Comparison of ENCODE assay signal across 8 cellular contexts in genomic region chr19:40751065-40751923, GRCh38. TPM values are rescaled to one million over a fixed set of nuclear protein-coding genes. Genes with fewer than 3 reads are reported as not detected.
DNase-seq lines count a peak whose midpoint lies in the region; ATAC-seq, FAIRE-seq and TF ChIP-seq lines count a peak whose summit lies in the region.

Gene SNRPA, plus strand, starts transcription at chr19:40751203. Its CDS starts 206 bp downstream, at chr19:40751409.

- WGBS in HUES64 = under 1% methylated on average over 42 of the region's 42 CpGs

- H3K4me3 ChIP-seq in HUES64 (ENCODE audit: low read length) (peak within 1 kb of the TSS; percentile 88), OCI-LY1 (ENCODE audit: low read depth, low read length, poor library complexity, severe bottlenecking) (peak within 1 kb of the TSS; percentile 89), endothelial cell of umbilical vein (replicated peaks in 1 of 3; ENCODE audit: insufficient read depth in 1 of 3, low read depth in 1 of 3, low read length in 3 of 3) (peak within 1 kb of the TSS; percentile 56 to 86 (median 73))

- ATAC-seq in GM21447 (IDR thresholded peaks at IDR 0.05; ENCODE audit: unreplicated experiment) = peak; percentile 64

- H3K36me3 ChIP-seq in HUES64 (ENCODE audit: insufficient read depth, low read length) (peaks cover 32% of the 10 kb centered on the region), OCI-LY1 (ENCODE audit: insufficient read depth, low read length) (peaks cover 45% of the 10 kb centered on the region), endothelial cell of umbilical vein (ENCODE audit: control insufficient read depth in 2 of 2, extremely low read depth in 1 of 2, insufficient read depth in 2 of 2, low read length in 2 of 2) (peaks cover 6 to 8% of the 10 kb centered on the region in 2 experiments)

- TF ChIP-seq CTCF in OCI-LY1 (IDR thresholded peaks at IDR 0.05; ENCODE audit: low read length) (no peak), endothelial cell of umbilical vein (IDR thresholded peaks at IDR 0.05; ENCODE audit: extremely low read depth in 1 of 2, insufficient read depth in 1 of 2, low read depth in 1 of 2, low read length in 2 of 2) (no peak)

- peaks cover 7% of the 10 kb centered on the region; the same call in 1 of the 2 replicates for H3K4me1 ChIP-seq in HUES64 (ENCODE audit: insufficient read depth, low read length)
- peaks cover 64% of the 10 kb centered on the region for H3K4me1 ChIP-seq in OCI-LY1 (ENCODE audit: insufficient read depth, low read length, severe bottlenecking)
- peaks cover 31% of the 10 kb centered on the region for H3K4me1 ChIP-seq in endothelial cell of umbilical vein (ENCODE audit: control insufficient read depth, extremely low read depth, insufficient read depth, low read length)

- in situ Hi-C loops in Caki2 (cut with HindIII; ENCODE audit: low pct_unique_long_range_greater_than_20kb, low sequenced_read_pairs) = no loop called here

- CTCF ChIA-PET in endothelial cell of umbilical vein (lab: Charles Lee) = interaction anchor here (0.7 to 2.0 kb wide), 9 partner anchors 26 to 88 kb away, joined by 3 to 22 read pairs (median 6); partner anchors contain the start of genes COQ8B, EGLN2, ITPKC and RAB4B

- peak; percentile 73 for TF ChIP-seq POLR2A in endothelial cell of umbilical vein (IDR thresholded peaks at IDR 0.05; ENCODE audit: low read depth, low read length)

- H3F3A ChIP-seq in OCI-LY1 (ENCODE audit: insufficient read depth, low read length) = no peaks in the 10 kb centered on the region

- dilution Hi-C loops in endothelial cell of umbilical vein (cut with MboI; ENCODE audit: extremely low pct_ligation_motif_present, low sequenced_read_pairs) = no loop called here

- TSS peak; percentile 76 for BruUV-seq in endothelial cell of umbilical vein (replicated peaks; lab: Mats Ljungman, UMichigan)

- intact Hi-C loops in endothelial cell of umbilical vein (cut with micrococcal nuclease) = loop anchor here (1.0 kb wide), 2 partner anchors 10 to 27 kb away; partner anchors contain the start of gene RAB4B

- H4K20me1 ChIP-seq in OCI-LY1 (ENCODE audit: insufficient read depth, low read length) (no peaks in the 10 kb centered on the region), endothelial cell of umbilical vein (replicated peaks; ENCODE audit: control insufficient read depth, extremely low read depth, insufficient read depth, low read length) (no peaks in the 10 kb centered on the region)

- H3K27me3 ChIP-seq in HUES64 (ENCODE audit: insufficient read depth, low read length) (no peaks in the 10 kb centered on the region), OCI-LY1 (ENCODE audit: insufficient read depth, low read length) (no peaks in the 10 kb centered on the region), endothelial cell of umbilical vein (ENCODE audit: control insufficient read depth in 2 of 2, insufficient read depth in 2 of 2, low read length in 2 of 2) (no peaks in the 10 kb centered on the region)

- POLR2A ChIA-PET in endothelial cell of umbilical vein (lab: Charles Lee) = interaction anchor here (0.9 to 2.4 kb wide), 6 partner anchors 27 to 105 kb away, joined by 3 to 17 read pairs (median 5); partner anchors contain the start of genes COQ8B, EGLN2, ITPKC and RAB4B

- FAIRE-seq in endothelial cell of umbilical vein (lab: Jason Lieb, UNC) = no peak

- no peaks in the 10 kb centered on the region for H3K9me2 ChIP-seq in OCI-LY1 (ENCODE audit: low read depth, low read length)

- H3K9me3 ChIP-seq in HUES64 (ENCODE audit: insufficient read depth, low read depth, low read length) (no peaks in the 10 kb centered on the region), OCI-LY1 (ENCODE audit: low read length) (no peaks in the 10 kb centered on the region), endothelial cell of umbilical vein (replicated peaks; ENCODE audit: control insufficient read depth, insufficient read depth, low read length) (no peaks in the 10 kb centered on the region)

- H2AFZ ChIP-seq in OCI-LY1 (ENCODE audit: low read length) = no peak within 1 kb of the TSS
- H2AFZ ChIP-seq in endothelial cell of umbilical vein (ENCODE audit: low read depth, low read length) = peak within 1 kb of the TSS; percentile 67

- H3K4me2 ChIP-seq in OCI-LY1 (ENCODE audit: low read length) (peak within 1 kb of the TSS; percentile 75), endothelial cell of umbilical vein (ENCODE audit: insufficient read depth, low read length) (peak within 1 kb of the TSS; percentile 85)

- peak within 1 kb of the TSS; percentile 99 for H3K27ac ChIP-seq in HUES64 (ENCODE audit: low read depth, low read length)
- H3K27ac ChIP-seq in OCI-LY1 (ENCODE audit: low read depth, low read length, poor library complexity, severe bottlenecking) = peak within 1 kb of the TSS; percentile 84
- H3K27ac ChIP-seq in endothelial cell of umbilical vein (ENCODE audit: insufficient read depth, low read depth, low read length) = peak within 1 kb of the TSS; percentile 94

- no peak for DNase-seq in Caki2 (ENCODE audit: low read depth)
- peak; percentile 95 for DNase-seq in activated CD8-positive, alpha-beta memory T cell treated with anti-CD3 and anti-CD28 coated beads, Interleukin-2, amount 50 U/mL, for 48 hours
- DNase-seq in endothelial cell of umbilical vein (ENCODE audit: low read depth, low spot score) = peak; percentile 99
- peak; percentile 99 for DNase-seq in midbrain (lab: John Stamatoyannopoulos, UW)
- peak; percentile 92 to 93 for DNase-seq in stimulated activated CD8-positive, alpha-beta memory T cell treated with anti-CD3 and anti-CD28 coated beads, Interleukin-2, amount 100 ng/mL, for 48 hours (ENCODE audit: low read depth in 2 of 2)

- peaks cover 52% of the 10 kb centered on the region for H3K79me2 ChIP-seq in OCI-LY1 (ENCODE audit: insufficient read depth, low read length)
- peaks cover 50% of the 10 kb centered on the region for H3K79me2 ChIP-seq in endothelial cell of umbilical vein (ENCODE audit: control insufficient read depth, insufficient read depth, low read length)

- H3K9me1 ChIP-seq in endothelial cell of umbilical vein (replicated peaks; ENCODE audit: control insufficient read depth, extremely low read depth, insufficient read depth, low read length) = no peaks in the 10 kb centered on the region

- peak within 1 kb of the TSS; percentile 99 for H3K9ac ChIP-seq in HUES64 (ENCODE audit: low read depth, low read length)
- peak within 1 kb of the TSS; percentile 98 for H3K9ac ChIP-seq in OCI-LY1 (ENCODE audit: low read length)
- peak within 1 kb of the TSS; percentile 98 for H3K9ac ChIP-seq in endothelial cell of umbilical vein (replicated peaks; ENCODE audit: extremely low read depth, insufficient read depth, low read length)

TF ChIP-seq in endothelial cell of umbilical vein, 7 proteins besides CTCF, POLR2A, EP300 and RAD21:
- TF ChIP-seq GATA2 (IDR thresholded peaks at IDR 0.05; ENCODE audit: insufficient read depth, insufficient read length, low read depth, low read length) = no peak
- no peak for TF ChIP-seq JUN (IDR thresholded peaks at IDR 0.05; ENCODE audit: borderline replicate concordance, insufficient read depth, insufficient read length, low read depth)
- TF ChIP-seq MAX (IDR thresholded peaks at IDR 0.05; ENCODE audit: insufficient read depth, insufficient read length) = peak; percentile 86
- TF ChIP-seq POLR2AphosphoS5 (IDR thresholded peaks at IDR 0.05; ENCODE audit: insufficient read depth, low read depth, low read length) = peak; percentile 67
- TF ChIP-seq MYC (IDR thresholded peaks at IDR 0.05; ENCODE audit: low read depth, low read length) = peak; percentile 92
- TF ChIP-seq FOS (IDR thresholded peaks at IDR 0.05; ENCODE audit: borderline replicate concordance, insufficient read depth, low read length) = no peak
- TF ChIP-seq EZH2 (IDR thresholded peaks at IDR 0.05; ENCODE audit: borderline replicate concordance, low read depth, low read length, severe bottlenecking) = no peak
TF ChIP-seq in endothelial cell of umbilical vein: peak in this region for 3.

RNA-seq across cellular contexts. Expression of gene SNRPA, which starts in this region (rescaled TPM):
- 51.1 and 64.3 TPM in 2 replicates for total RNA-seq in Caki2 (2014; rRNA removed; shearing (Covaris generic); ENCODE audit: low replicate concordance)
- polyA plus RNA-seq in HUES64 (2013, experiment 1 of 2) = 157 TPM
- 183 TPM for polyA plus RNA-seq in HUES64 (2013, experiment 2 of 2)
- total RNA-seq in endothelial cell of umbilical vein = 131 and 139 TPM in 2 replicates
- polyA plus RNA-seq in endothelial cell of umbilical vein = 84.6 and 109 TPM in 2 replicates
- polyA plus RNA-seq in endothelial cell of umbilical vein (2011; cell fraction: cytosol; rRNA removed) = 94.6 and 112 TPM in 2 replicates
- polyA plus RNA-seq in endothelial cell of umbilical vein (2011; cell fraction: nucleus; rRNA removed) = 126 and 180 TPM in 2 replicates
- polyA plus RNA-seq in endothelial cell of umbilical vein (2012) = 81.0 and 91.1 TPM in 2 replicates
- polyA minus RNA-seq in endothelial cell of umbilical vein = 192 and 213 TPM in 2 replicates
- 179 TPM for polyA minus RNA-seq in endothelial cell of umbilical vein (2011; cell fraction: cytosol; rRNA and poly(A)+ RNA removed)
- polyA minus RNA-seq in endothelial cell of umbilical vein (2011; cell fraction: nucleus; rRNA and poly(A)+ RNA removed) = 73.6 and 91.5 TPM in 2 replicates
